In genomic region chr4:54658321-54659093, GRCh38 we compare ENCODE assay signal across 1 cellular context.
A peak's percentile ranks its signal among the peaks of the same experiment; 100 is the strongest.
TF ChIP-seq lines count a peak whose summit lies in the region.

No MANE protein-coding gene starts in this region.

TF ChIP-seq in K562, 482 proteins besides CTCF, POLR2A, EP300 and RAD21 (continued from another document and continues in another):
- TF ChIP-seq ZBTB40 (IDR thresholded peaks at IDR 0.05) (no peak), ZBTB40 (CRISPR knock-in tag; IDR thresholded peaks at IDR 0.05) (0 out of 2 replicates have a peak, but pooled peaks have one; percentile 15), PATZ1 (CRISPR knock-in tag; IDR thresholded peaks at IDR 0.05; ENCODE audit: borderline replicate concordance) (no peak), CTBP1 (IDR thresholded peaks at IDR 0.05; ENCODE audit: borderline replicate concordance) (peak; percentile 85), ZNF511 (CRISPR knock-in tag; IDR thresholded peaks at IDR 0.05) (peak; percentile 64; the same call in 1 of the 2 replicates), KAT8 (IDR thresholded peaks at IDR 0.05; ENCODE audit: low read depth) (no peak), CXXC5 (CRISPR knock-in tag; IDR thresholded peaks at IDR 0.05) (peak; percentile 49; the same call in 1 of the 2 replicates), MITF (IDR thresholded peaks at IDR 0.05) (0 out of 2 replicates have a peak, but pooled peaks have one; percentile 18), TBP (optimal IDR thresholded peaks at IDR 0.05; ENCODE audit: low read depth, low read length) (peak; percentile 19), RFX1 (IDR thresholded peaks at IDR 0.05) (no peak), GATAD2B (IDR thresholded peaks at IDR 0.05; ENCODE audit: borderline replicate concordance) (no peak), FOS (IDR thresholded peaks at IDR 0.05; ENCODE audit: extremely low read depth, insufficient read length) (no peak), CHCHD3 (CRISPR knock-in tag; IDR thresholded peaks at IDR 0.05) (no peak), SP2 (IDR thresholded peaks at IDR 0.05; ENCODE audit: extremely low read depth, low read depth, low read length, poor library complexity, severe bottlenecking) (no peak), HOXB6 (CRISPR knock-in tag; IDR thresholded peaks at IDR 0.05; ENCODE audit: borderline replicate concordance) (no peak), SUPT5H (IDR thresholded peaks at IDR 0.05) (no peak), ELK1 (CRISPR knock-in tag; IDR thresholded peaks at IDR 0.05) (no peak), MBD1 (CRISPR knock-in tag; IDR thresholded peaks at IDR 0.05) (no peak), NFE2 (IDR thresholded peaks at IDR 0.05; ENCODE audit: low read depth) (no peak), FOXP4 (CRISPR knock-in tag; IDR thresholded peaks at IDR 0.05; ENCODE audit: borderline replicate concordance) (no peak), RBM34 (IDR thresholded peaks at IDR 0.05; ENCODE audit: borderline replicate concordance, insufficient read depth, low read length) (no peak), BCOR (IDR thresholded peaks at IDR 0.05) (peak; percentile 51; the same call in 1 of the 2 replicates), NR4A1 (CRISPR knock-in tag; IDR thresholded peaks at IDR 0.05) (no peak), NR4A1 (tag; IDR thresholded peaks at IDR 0.05) (no peak), L3MBTL2 (IDR thresholded peaks at IDR 0.05) (peak; percentile 68; the same call in 1 of the 2 replicates), ZBTB2 (IDR thresholded peaks at IDR 0.05) (0 out of 2 replicates have a peak, but pooled peaks have one; percentile 31), TEAD1 (CRISPR knock-in tag; IDR thresholded peaks at IDR 0.05) (peak in 1 of 2 experiments; percentile 75; a peak in 1 of 4 replicates), PHB2 (IDR thresholded peaks at IDR 0.05; ENCODE audit: low read depth) (no peak), E2F5 (CRISPR knock-in tag; IDR thresholded peaks at IDR 0.05) (peak; percentile 37; the same call in 1 of the 2 replicates), ELF4 (CRISPR knock-in tag; IDR thresholded peaks at IDR 0.05) (no peak), TCF15 (CRISPR knock-in tag; IDR thresholded peaks at IDR 0.05) (no peak), ZNF311 (CRISPR knock-in tag; IDR thresholded peaks at IDR 0.05) (no peak), KLF10 (CRISPR knock-in tag; IDR thresholded peaks at IDR 0.05) (no peak)
